ENCODE assay signal across 6 cellular contexts in the genomic region with DNA sequence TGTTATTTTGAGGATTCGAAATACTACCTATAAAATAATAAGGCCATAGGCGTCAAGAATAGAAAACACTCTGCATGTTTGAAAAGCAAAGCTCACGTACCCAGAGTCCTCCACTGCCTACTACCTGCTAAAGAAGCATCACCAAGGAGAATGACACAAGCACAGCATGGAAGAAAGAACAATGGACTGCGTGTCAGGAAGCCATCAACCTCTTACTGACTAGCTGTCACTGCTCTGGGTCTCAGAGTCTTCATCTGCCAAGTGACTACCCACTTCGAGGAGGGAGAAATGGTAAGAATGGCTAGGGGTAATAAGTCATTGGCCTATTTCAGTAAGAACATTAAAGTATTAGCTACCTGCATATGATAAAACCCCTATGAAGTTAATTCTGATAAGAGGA.
"Had no signal": no experiment of that assay in that cellular context is flagged by ENCODE, and none has a peak within 500 bp of the region (broad histone marks: within the 10 kb centered on the region; RNA-seq: fewer than 3 reads in every experiment).

No MANE protein-coding gene starts in this region.

- H2AFZ ChIP-seq: GM23338 had no signal

- H3K4me3 Mint-ChIP-seq: GM23338, H9, IgD-negative memory B cell had no signal

- H3K4me1 Mint-ChIP-seq: GM23338 had no signal

- H3K4me3 ChIP-seq: GM23338 had no signal

- H3K4me2 ChIP-seq: GM23338, KMS-11 had no signal

- DNase-seq: H9, HCEC 1CT, KBM-7 had no signal

- H3K27me3 Mint-ChIP-seq: IgD-negative memory B cell had no signal

- ATAC-seq: GM23338 had no signal

- H3K27ac ChIP-seq: KMS-11 had no signal

- H3K27ac Mint-ChIP-seq: GM23338, H9, IgD-negative memory B cell had no signal

- H3K9ac ChIP-seq: KMS-11 had no signal
